In the genomic region with DNA sequence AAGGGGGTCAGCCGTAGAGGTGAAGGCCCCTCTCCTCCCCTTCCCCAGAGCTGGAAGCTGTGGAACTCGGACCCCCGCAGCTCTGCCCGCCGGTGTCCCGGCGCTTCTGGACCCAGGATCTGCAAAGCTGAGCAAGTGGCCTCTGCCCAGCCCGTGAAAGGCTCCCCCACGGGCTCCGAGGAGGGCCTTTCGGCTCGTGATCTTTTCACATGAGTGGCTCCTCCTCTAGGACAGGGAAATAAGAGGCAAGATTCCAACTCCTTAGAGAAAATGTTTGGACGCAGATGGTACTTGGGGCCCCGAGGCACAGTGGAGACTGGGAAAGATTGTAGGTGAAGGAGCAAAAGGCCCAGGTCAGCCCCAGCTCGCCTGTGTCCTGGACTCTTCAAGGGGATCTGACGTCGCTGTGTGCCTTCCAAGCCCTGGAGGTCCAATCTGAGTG, we compare ENCODE assay signal across 1 cellular context.
TF ChIP-seq lines count a peak whose summit lies in the region.

No MANE protein-coding gene starts in this region.

TF ChIP-seq in GM12878, 131 proteins besides CTCF, POLR2A, EP300 and RAD21 (continued from another document):
- TF ChIP-seq, protein P1, sequence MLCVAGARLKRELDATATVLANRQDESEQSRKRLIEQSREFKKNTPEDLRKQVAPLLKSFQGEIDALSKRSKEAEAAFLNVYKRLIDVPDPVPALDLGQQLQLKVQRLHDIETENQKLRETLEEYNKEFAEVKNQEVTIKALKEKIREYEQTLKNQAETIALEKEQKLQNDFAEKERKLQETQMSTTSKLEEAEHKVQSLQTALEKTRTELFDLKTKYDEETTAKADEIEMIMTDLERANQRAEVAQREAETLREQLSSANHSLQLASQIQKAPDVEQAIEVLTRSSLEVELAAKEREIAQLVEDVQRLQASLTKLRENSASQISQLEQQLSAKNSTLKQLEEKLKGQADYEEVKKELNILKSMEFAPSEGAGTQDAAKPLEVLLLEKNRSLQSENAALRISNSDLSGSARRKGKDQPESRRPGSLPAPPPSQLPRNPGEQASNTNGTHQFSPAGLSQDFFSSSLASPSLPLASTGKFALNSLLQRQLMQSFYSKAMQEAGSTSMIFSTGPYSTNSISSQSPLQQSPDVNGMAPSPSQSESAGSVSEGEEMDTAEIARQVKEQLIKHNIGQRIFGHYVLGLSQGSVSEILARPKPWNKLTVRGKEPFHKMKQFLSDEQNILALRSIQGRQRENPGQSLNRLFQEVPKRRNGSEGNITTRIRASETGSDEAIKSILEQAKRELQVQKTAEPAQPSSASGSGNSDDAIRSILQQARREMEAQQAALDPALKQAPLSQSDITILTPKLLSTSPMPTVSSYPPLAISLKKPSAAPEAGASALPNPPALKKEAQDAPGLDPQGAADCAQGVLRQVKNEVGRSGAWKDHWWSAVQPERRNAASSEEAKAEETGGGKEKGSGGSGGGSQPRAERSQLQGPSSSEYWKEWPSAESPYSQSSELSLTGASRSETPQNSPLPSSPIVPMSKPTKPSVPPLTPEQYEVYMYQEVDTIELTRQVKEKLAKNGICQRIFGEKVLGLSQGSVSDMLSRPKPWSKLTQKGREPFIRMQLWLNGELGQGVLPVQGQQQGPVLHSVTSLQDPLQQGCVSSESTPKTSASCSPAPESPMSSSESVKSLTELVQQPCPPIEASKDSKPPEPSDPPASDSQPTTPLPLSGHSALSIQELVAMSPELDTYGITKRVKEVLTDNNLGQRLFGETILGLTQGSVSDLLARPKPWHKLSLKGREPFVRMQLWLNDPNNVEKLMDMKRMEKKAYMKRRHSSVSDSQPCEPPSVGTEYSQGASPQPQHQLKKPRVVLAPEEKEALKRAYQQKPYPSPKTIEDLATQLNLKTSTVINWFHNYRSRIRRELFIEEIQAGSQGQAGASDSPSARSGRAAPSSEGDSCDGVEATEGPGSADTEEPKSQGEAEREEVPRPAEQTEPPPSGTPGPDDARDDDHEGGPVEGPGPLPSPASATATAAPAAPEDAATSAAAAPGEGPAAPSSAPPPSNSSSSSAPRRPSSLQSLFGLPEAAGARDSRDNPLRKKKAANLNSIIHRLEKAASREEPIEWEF (IDR thresholded peaks at IDR 0.05; ENCODE audit: insufficient replicate concordance, low read depth, low read length) = no peak
- no peak for TF ChIP-seq NFXL1 (IDR thresholded peaks at IDR 0.05; ENCODE audit: borderline replicate concordance)
- TF ChIP-seq NFYA (IDR thresholded peaks at IDR 0.05; ENCODE audit: borderline replicate concordance, low read depth, low read length) = no peak
- no peak for TF ChIP-seq BACH1 (IDR thresholded peaks at IDR 0.05; ENCODE audit: borderline replicate concordance)
- TF ChIP-seq MEF2B (IDR thresholded peaks at IDR 0.05; ENCODE audit: partially characterized antibody, poor library complexity, severe bottlenecking) = no peak
- TF ChIP-seq, protein P2, sequence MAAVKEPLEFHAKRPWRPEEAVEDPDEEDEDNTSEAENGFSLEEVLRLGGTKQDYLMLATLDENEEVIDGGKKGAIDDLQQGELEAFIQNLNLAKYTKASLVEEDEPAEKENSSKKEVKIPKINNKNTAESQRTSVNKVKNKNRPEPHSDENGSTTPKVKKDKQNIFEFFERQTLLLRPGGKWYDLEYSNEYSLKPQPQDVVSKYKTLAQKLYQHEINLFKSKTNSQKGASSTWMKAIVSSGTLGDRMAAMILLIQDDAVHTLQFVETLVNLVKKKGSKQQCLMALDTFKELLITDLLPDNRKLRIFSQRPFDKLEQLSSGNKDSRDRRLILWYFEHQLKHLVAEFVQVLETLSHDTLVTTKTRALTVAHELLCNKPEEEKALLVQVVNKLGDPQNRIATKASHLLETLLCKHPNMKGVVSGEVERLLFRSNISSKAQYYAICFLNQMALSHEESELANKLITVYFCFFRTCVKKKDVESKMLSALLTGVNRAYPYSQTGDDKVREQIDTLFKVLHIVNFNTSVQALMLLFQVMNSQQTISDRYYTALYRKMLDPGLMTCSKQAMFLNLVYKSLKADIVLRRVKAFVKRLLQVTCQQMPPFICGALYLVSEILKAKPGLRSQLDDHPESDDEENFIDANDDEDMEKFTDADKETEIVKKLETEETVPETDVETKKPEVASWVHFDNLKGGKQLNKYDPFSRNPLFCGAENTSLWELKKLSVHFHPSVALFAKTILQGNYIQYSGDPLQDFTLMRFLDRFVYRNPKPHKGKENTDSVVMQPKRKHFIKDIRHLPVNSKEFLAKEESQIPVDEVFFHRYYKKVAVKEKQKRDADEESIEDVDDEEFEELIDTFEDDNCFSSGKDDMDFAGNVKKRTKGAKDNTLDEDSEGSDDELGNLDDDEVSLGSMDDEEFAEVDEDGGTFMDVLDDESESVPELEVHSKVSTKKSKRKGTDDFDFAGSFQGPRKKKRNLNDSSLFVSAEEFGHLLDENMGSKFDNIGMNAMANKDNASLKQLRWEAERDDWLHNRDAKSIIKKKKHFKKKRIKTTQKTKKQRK (IDR thresholded peaks at IDR 0.05; ENCODE audit: low read depth, low read length) = no peak
- no peak for TF ChIP-seq TARDBP (IDR thresholded peaks at IDR 0.05; ENCODE audit: borderline replicate concordance)
- no peak for TF ChIP-seq MTA2 (IDR thresholded peaks at IDR 0.05; ENCODE audit: low read depth)
